ENCODE assay signal across 29 cellular contexts in the genomic region with DNA sequence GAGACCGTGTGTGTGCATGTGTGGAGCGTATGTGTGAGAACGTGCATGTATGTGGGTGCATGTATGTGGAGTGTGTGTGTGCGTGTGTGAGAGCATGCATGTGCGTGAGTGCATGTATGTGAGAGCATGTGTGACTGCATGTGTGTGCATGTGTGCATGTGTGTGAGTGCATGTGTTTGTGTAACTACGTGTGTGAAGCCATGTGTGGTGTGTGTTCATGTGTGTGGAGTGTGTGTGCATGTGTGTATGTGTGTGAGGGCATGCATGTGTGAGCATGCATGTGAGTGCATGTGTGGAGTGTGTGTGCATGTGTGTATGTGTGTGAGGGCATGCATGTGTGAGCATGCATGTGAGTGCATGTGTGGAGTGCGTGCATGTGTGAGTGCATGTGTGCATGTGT. TPM values are rescaled to one million over a fixed set of nuclear protein-coding genes. Genes with fewer than 3 reads are reported as not detected.
"Had no signal": no experiment of that assay in that cellular context is flagged by ENCODE, and none has a peak within 500 bp of the region (broad histone marks: within the 10 kb centered on the region; RNA-seq: fewer than 3 reads in every experiment).

No MANE protein-coding gene starts in this region.

- FAIRE-seq: TTC549 had no signal

- ATAC-seq: activated CD8-positive, alpha-beta T cell treated with anti-CD3 and anti-CD28 coated beads for 36 hours; activated naive CD8-positive, alpha-beta T cell treated with anti-CD3 and anti-CD28 coated beads, Interleukin-2, amount 50 U/mL, for 24 hours; activated T-cell treated with anti-CD3 and anti-CD28 coated beads, Interleukin-2, amount 50 U/mL, for 4 hours; activated T-cell treated with anti-CD3 and anti-CD28 coated beads, Interleukin-2, amount 50 U/mL, for 72 hours; activated T-helper 17 cell treated with anti-CD3 and anti-CD28 coated beads, Interleukin-2, amount 50 U/mL, for 72 hours had no signal

- H3K4me1 ChIP-seq: ascending aorta had no signal

- H3K4me3 ChIP-seq: ascending aorta had no signal

- DNase-seq: activated B cell treated with CpG ODN at 0.5 μM for 24 hours; activated CD4-positive, alpha-beta memory T cell treated with anti-CD3 and anti-CD28 coated beads for 36 hours; activated CD4-positive, alpha-beta T cell treated with anti-CD3 and anti-CD28 coated beads for 4 hours; activated CD4-positive, alpha-beta T cell treated with anti-CD3 and anti-CD28 coated beads, Interleukin-2, amount 10 ng/mL, durations not matched to agents 24 days and 14 days; activated CD4-positive, alpha-beta T cell treated with anti-CD3 and anti-CD28 coated beads, Interleukin-2, amount 50 U/mL, for 1 hour; activated CD4-positive, alpha-beta T cell treated with anti-CD3 and anti-CD28 coated beads, Interleukin-2, amount 50 U/mL, for 4 hours; activated CD4-positive, CD25-positive, alpha-beta regulatory T cell treated with anti-CD3 and anti-CD28 coated beads, Interleukin-2, amount 50 U/mL, for 72 hours; activated CD8-positive, alpha-beta memory T cell treated with anti-CD3 and anti-CD28 coated beads, Interleukin-2, amount 50 U/mL, for 4 hours; activated CD8-positive, alpha-beta T cell treated with anti-CD3 and anti-CD28 coated beads for 36 hours; activated effector memory CD4-positive, alpha-beta T cell treated with anti-CD3 and anti-CD28 coated beads, Interleukin-2, amount 50 U/mL, for 16 hours; activated gamma-delta T cell treated with Interleukin-2 at 50 U/mL for 16 hours; activated naive CD4-positive, alpha-beta T cell treated with anti-CD3 and anti-CD28 coated beads, Interleukin-2, amount 10 ng/mL, durations not matched to agents 7 days and 5 days; activated naive CD4-positive, alpha-beta T cell treated with Interleukin-2 at 50 U/mL for 16 hours; activated naive CD8-positive, alpha-beta T cell treated with anti-CD3 and anti-CD28 coated beads, Interleukin-2, amount 10 ng/mL, durations not matched to agents 7 days and 5 days; activated naive CD8-positive, alpha-beta T cell treated with anti-CD3 and anti-CD28 coated beads, Interleukin-2, amount 50 U/mL, for 24 hours; activated T-cell treated with anti-CD3 and anti-CD28 coated beads for 4 hours; activated T-cell treated with anti-CD3 and anti-CD28 coated beads, Interleukin-2, amount 50 U/mL, for 1 hour; activated T-cell treated with anti-CD3 and anti-CD28 coated beads, Interleukin-2, amount 50 U/mL, for 4 hours; activated T-cell treated with anti-CD3 and anti-CD28 coated beads, Interleukin-2, amount 50 U/mL, for 72 hours; amygdala; anterior cingulate cortex; central memory CD4-positive, alpha-beta T cell; T-helper 1 cell; T-helper 2 cell; T-helper 9 cell had no signal

- H3K27ac ChIP-seq: ascending aorta, VCaP had no signal

- H3K27me3 ChIP-seq: ascending aorta had no signal

- H3K9me3 ChIP-seq: ascending aorta had no signal

- H3K36me3 ChIP-seq: ascending aorta had no signal

RNA-seq across cellular contexts. Expression of a gene that starts 24.2 kb away (rescaled TPM):
- total RNA-seq: activated B cell treated with CpG ODN at 0.5 μM for 24 hours, ascending aorta had no signal
